ENCODE assay signal across 12 cellular contexts in genomic region chr11:12269104-12269441, GRCh38.
DNase-seq lines count a peak whose midpoint lies in the region; ATAC-seq and TF ChIP-seq lines count a peak whose summit lies in the region.
"Had no signal": no experiment of that assay in that cellular context is flagged by ENCODE, and none has a peak within 500 bp of the region (broad histone marks: within the 10 kb centered on the region; RNA-seq: fewer than 3 reads in every experiment).

No MANE protein-coding gene starts in this region.

- H3K9me3 Mint-ChIP-seq in activated naive CD8-positive, alpha-beta T cell treated with anti-CD3 and anti-CD28 coated beads for 36 hours, result no peaks in the 10 kb centered on the region
- H3K9me3 Mint-ChIP-seq: immature natural killer cell had no signal

- H3K9me3 ChIP-seq in mucosa of descending colon, result no peaks in the 10 kb centered on the region

- H3K27me3 Mint-ChIP-seq in activated naive CD8-positive, alpha-beta T cell treated with anti-CD3 and anti-CD28 coated beads for 36 hours, result no peaks in the 10 kb centered on the region

- H3K27ac Mint-ChIP-seq in activated naive CD8-positive, alpha-beta T cell treated with anti-CD3 and anti-CD28 coated beads for 36 hours, result no peak overlapping the region
- H3K27ac Mint-ChIP-seq: immature natural killer cell had no signal

- TF ChIP-seq CTCF in fibroblast of pulmonary artery (IDR thresholded peaks at IDR 0.05; ENCODE audit: low read length, missing control alignments) (no peak), mucosa of descending colon (IDR thresholded peaks at IDR 0.05) (no peak)

- no peak overlapping the region for H3K4me3 ChIP-seq in fibroblast of pulmonary artery (replicated peaks; ENCODE audit: low read depth, low read length)
- no peak overlapping the region for H3K4me3 ChIP-seq in mucosa of descending colon
- H3K4me3 ChIP-seq: SK-N-MC had no signal

- no peaks in the 10 kb centered on the region for H3K4me1 Mint-ChIP-seq in activated naive CD8-positive, alpha-beta T cell treated with anti-CD3 and anti-CD28 coated beads for 36 hours
- H3K4me1 Mint-ChIP-seq: immature natural killer cell had no signal

- H3K36me3 Mint-ChIP-seq in activated naive CD8-positive, alpha-beta T cell treated with anti-CD3 and anti-CD28 coated beads for 36 hours, result no peaks in the 10 kb centered on the region
- H3K36me3 Mint-ChIP-seq: immature natural killer cell had no signal

- H3K4me3 Mint-ChIP-seq in activated naive CD8-positive, alpha-beta T cell treated with anti-CD3 and anti-CD28 coated beads for 36 hours, result no peak overlapping the region
- H3K4me3 Mint-ChIP-seq: immature natural killer cell had no signal

- no peaks in the 10 kb centered on the region for H3K36me3 ChIP-seq in mucosa of descending colon (ENCODE audit: low read depth)

- H3K4me1 ChIP-seq in mucosa of descending colon (ENCODE audit: low read depth), result no peaks in the 10 kb centered on the region

- DNase-seq in Right ventricle myocardium inferior (ENCODE audit: missing footprints), result no peak
- no peak for DNase-seq in cardiac septum (ENCODE audit: low spot score)
- peak; percentile 86 for DNase-seq in fibroblast of pulmonary artery (ENCODE audit: low read depth)
- DNase-seq in mucosa of descending colon, result no peak
- no peak for DNase-seq in activated naive CD8-positive, alpha-beta T cell treated with anti-CD3 and anti-CD28 coated beads for 36 hours
- no peak for DNase-seq in HuH-7 (ENCODE audit: low spot score)
- no peak for DNase-seq in T-helper 9 cell
- DNase-seq: ACHN, immature natural killer cell, NCI-H2029 had no signal

- intact Hi-C loops in Right ventricle myocardium inferior (cut with DNase I), result no loop called here
- intact Hi-C loops in cardiac septum (cut with DNase I), result no loop called here
- intact Hi-C loops in mucosa of descending colon (cut with DNase I, micrococcal nuclease), result no loop called here

- ATAC-seq in Right ventricle myocardium inferior (peak; percentile 49), mucosa of descending colon (peak; percentile 42), GM19351 (IDR thresholded peaks at IDR 0.05; ENCODE audit: unreplicated experiment) (no peak)
